ENCODE assay signal across 9 cellular contexts in the genomic region with DNA sequence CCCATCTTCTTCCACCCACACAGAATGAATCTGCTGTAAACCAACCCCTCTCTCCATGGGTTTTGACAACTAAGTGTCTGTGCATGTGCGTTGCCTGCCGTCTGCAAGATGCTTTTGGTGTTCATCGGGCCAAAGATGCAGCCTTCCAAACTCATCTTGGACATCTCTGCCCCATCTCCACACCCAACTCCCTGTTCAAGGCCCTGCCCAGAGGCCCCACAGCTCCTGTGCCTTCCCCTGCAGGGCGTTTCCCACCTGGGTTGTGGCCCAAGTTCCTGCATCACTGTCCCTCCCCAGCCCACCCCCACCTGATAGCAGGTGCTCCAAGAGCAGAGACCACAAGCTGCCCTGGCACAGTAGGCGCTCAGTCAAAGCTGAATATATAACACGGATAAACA.
"Had no signal": no experiment of that assay in that cellular context is flagged by ENCODE, and none has a peak within 500 bp of the region (broad histone marks: within the 10 kb centered on the region; RNA-seq: fewer than 3 reads in every experiment).

No MANE protein-coding gene starts in this region.

- H3K27ac ChIP-seq: left lung, prostate gland, right lobe of liver had no signal

- H3K9me3 ChIP-seq: left lung, prostate gland, right lobe of liver, tibial artery had no signal

- ATAC-seq: esophagus mucosa, left lung, natural killer cell, right lobe of liver had no signal

- DNase-seq: aorta, hippocampal formation, left lung, natural killer cell, occipital lobe, right lobe of liver, tibial artery had no signal

- H3K36me3 ChIP-seq: prostate gland had no signal

- H3K27me3 ChIP-seq: left lung, right lobe of liver, tibial artery had no signal

- H3K4me3 ChIP-seq: left lung, prostate gland, right lobe of liver, tibial artery had no signal

- H3K4me1 ChIP-seq: prostate gland had no signal
